Comparison of ENCODE assay signal across 8 cellular contexts in genomic region chr19:48954011-48954594, GRCh38. TPM values are rescaled to one million over a fixed set of nuclear protein-coding genes. Genes with fewer than 3 reads are reported as not detected.
DNase-seq lines count a peak whose midpoint lies in the region; ATAC-seq lines count a peak whose summit lies in the region.
"Had no signal": no experiment of that assay in that cellular context is flagged by ENCODE, and none has a peak within 500 bp of the region (broad histone marks: within the 10 kb centered on the region; RNA-seq: fewer than 3 reads in every experiment).

No MANE protein-coding gene starts in this region.

- H3K4me3 Mint-ChIP-seq in activated naive CD8-positive, alpha-beta T cell treated with anti-CD3 and anti-CD28 coated beads, Interleukin-2, amount 50 U/mL, for 24 hours: peak overlapping the region; percentile 84

- no peak for ATAC-seq in activated naive CD8-positive, alpha-beta T cell treated with anti-CD3 and anti-CD28 coated beads, Interleukin-2, amount 50 U/mL, for 24 hours
- ATAC-seq in GM21576 (IDR thresholded peaks at IDR 0.05; ENCODE audit: unreplicated experiment): no peak

- H3K4me1 ChIP-seq in HUES48 (ENCODE audit: control insufficient read depth, insufficient read depth, low read length): peaks cover 8% of the 10 kb centered on the region

- peaks cover 19% of the 10 kb centered on the region for H3K36me3 Mint-ChIP-seq in activated naive CD8-positive, alpha-beta T cell treated with anti-CD3 and anti-CD28 coated beads, Interleukin-2, amount 50 U/mL, for 24 hours (ENCODE audit: low read depth)

- peak overlapping the region; percentile 40; the same call in 1 of the 2 replicates for H3K9ac ChIP-seq in HUES48 (ENCODE audit: low read depth, low read length)

- H3K27ac Mint-ChIP-seq in activated naive CD8-positive, alpha-beta T cell treated with anti-CD3 and anti-CD28 coated beads, Interleukin-2, amount 50 U/mL, for 24 hours: peak overlapping the region; percentile 97

- no peak for DNase-seq in activated naive CD8-positive, alpha-beta T cell treated with anti-CD3 and anti-CD28 coated beads, Interleukin-2, amount 50 U/mL, for 24 hours
- DNase-seq in NCI-H2081 (lab: John Stamatoyannopoulos, UW): no peak
- no peak for DNase-seq in kidney glomerular epithelial cell (lab: John Stamatoyannopoulos, UW)

- H3K4me3 ChIP-seq in HUES48 (ENCODE audit: low read depth, low read length): peak overlapping the region; percentile 93

- no peaks in the 10 kb centered on the region for H3K27me3 Mint-ChIP-seq in activated naive CD8-positive, alpha-beta T cell treated with anti-CD3 and anti-CD28 coated beads, Interleukin-2, amount 50 U/mL, for 24 hours

- no peaks in the 10 kb centered on the region for H3K9me3 ChIP-seq in HUES48 (ENCODE audit: control insufficient read depth, insufficient read depth, low read length)

- peak overlapping the region; percentile 56 for H3K27ac ChIP-seq in HUES48 (ENCODE audit: low read depth, low read length)
- H3K27ac ChIP-seq in layer of hippocampus (ENCODE audit: low read depth, low read length): peak overlapping the region; percentile 90
- peak overlapping the region; percentile 51 for H3K27ac ChIP-seq in temporal lobe (ENCODE audit: low read depth, low read length)

- no peaks in the 10 kb centered on the region for H3K9me3 Mint-ChIP-seq in activated naive CD8-positive, alpha-beta T cell treated with anti-CD3 and anti-CD28 coated beads, Interleukin-2, amount 50 U/mL, for 24 hours

- H3K27me3 ChIP-seq in HUES48 (ENCODE audit: control insufficient read depth, insufficient read depth, low read length) (no peaks in the 10 kb centered on the region), layer of hippocampus (ENCODE audit: control insufficient read depth, insufficient read depth, low read length) (no peaks in the 10 kb centered on the region)

- peaks cover 30% of the 10 kb centered on the region for H3K36me3 ChIP-seq in HUES48 (ENCODE audit: control insufficient read depth, insufficient read depth, low read length)

- H3K4me1 Mint-ChIP-seq in activated naive CD8-positive, alpha-beta T cell treated with anti-CD3 and anti-CD28 coated beads, Interleukin-2, amount 50 U/mL, for 24 hours: peaks cover 30% of the 10 kb centered on the region

RNA-seq across cellular contexts. Expression of gene BAX, which starts 0.6 kb away (rescaled TPM):
- total RNA-seq in temporal lobe: 15.2 TPM

RNA-seq across cellular contexts. Expression of gene FTL, which starts 11.0 kb away (rescaled TPM):
- 634 TPM for total RNA-seq in temporal lobe

RNA-seq across cellular contexts. Expression of gene DHDH, which starts 20.6 kb away (rescaled TPM):
- 0.49 TPM for total RNA-seq in temporal lobe
- total RNA-seq: LHCN-M2 had no signal

RNA-seq across cellular contexts. Expression of gene GYS1, which starts 39.0 kb away (rescaled TPM):
- 13.8 TPM for total RNA-seq in temporal lobe

RNA-seq across cellular contexts. Expression of gene RUVBL2, which starts 39.6 kb away (rescaled TPM):
- 60.5 TPM for total RNA-seq in temporal lobe
